8 cellular contexts compared by ENCODE assay signal in the genomic region with DNA sequence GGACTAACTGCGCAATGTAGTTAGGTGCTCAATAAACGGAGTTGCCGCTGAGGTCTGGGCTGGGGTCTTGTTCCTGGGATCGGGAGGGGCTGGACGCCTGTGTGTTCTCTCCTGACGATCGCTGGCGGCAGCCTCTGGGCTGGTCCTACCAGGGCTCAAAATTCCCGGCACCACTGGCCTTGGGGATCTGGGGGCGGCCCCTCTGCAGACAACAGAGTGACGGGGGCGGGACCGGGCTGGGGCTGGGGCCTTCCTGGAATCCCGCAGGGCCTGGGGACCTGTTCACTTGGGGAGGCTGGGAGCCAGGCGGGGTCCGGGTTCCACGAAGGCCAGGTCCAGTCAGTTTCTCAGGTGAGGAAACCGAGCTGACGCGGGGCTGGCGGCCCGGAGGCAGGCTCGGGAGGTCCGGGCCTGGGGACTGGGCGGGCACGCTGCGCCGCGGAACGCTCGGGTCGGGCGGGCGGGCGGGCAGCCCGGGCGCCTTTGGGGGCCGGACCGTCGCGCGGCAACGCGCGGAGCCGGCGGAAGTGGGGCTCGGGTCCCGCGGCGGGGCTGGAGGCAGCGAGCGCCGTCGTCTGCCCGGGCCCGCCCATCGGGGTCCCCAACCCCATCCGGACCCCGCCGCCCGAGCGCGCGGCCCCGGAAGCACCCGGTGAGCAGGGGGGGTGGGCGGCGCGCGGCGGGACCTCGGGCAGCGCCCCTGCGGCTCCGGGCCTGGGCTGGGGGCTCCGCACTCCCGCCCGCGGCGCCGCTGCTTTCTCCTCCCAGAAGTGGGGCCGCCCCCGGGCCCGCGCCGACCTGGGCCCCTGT. TPM values are rescaled to one million over a fixed set of nuclear protein-coding genes. Genes with fewer than 3 reads are reported as not detected.
A peak's percentile ranks its signal among the peaks of the same experiment; 100 is the strongest.
DNase-seq lines count a peak whose midpoint lies in the region; ATAC-seq and TF ChIP-seq lines count a peak whose summit lies in the region.

A gene (plus strand): TSS at position 524 of the 810 bp plus-strand sequence. CDS start 4,107 bp downstream, outside the sequence.

- DNase-seq in Peyer's patch (peak; percentile 66 to 81 (median 73)), fibroblast of peridontal ligament (ENCODE audit: extremely low read depth) (peak; percentile 50)
- peak; percentile 89 for DNase-seq in activated effector memory CD4-positive, alpha-beta T cell treated with anti-CD3 and anti-CD28 coated beads, Interleukin-2, amount 50 U/mL, for 16 hours
- DNase-seq in natural killer cell treated with Interleukin-12 subunit alpha and Interleukin-12 subunit beta and Interleukin-15 and Interleukin-18, amount 100 ng/mL, for 72 hours (ENCODE audit: low spot score) = peak; percentile 74

- TF ChIP-seq POLR2A in Peyer's patch (IDR thresholded peaks at IDR 0.05) = no peak

- ATAC-seq in HG02623 (IDR thresholded peaks at IDR 0.05; ENCODE audit: unreplicated experiment) = peak; percentile 57
- ATAC-seq in natural killer cell treated with Interleukin-12 subunit alpha and Interleukin-12 subunit beta and Interleukin-15 and Interleukin-18, amount 100 ng/mL, for 72 hours = peak; percentile 86 to 90
- no peak for ATAC-seq in HG03378 (IDR thresholded peaks at IDR 0.05; ENCODE audit: unreplicated experiment)

- peak within 1 kb of the TSS; percentile 81 for H3K4me3 Mint-ChIP-seq in natural killer cell treated with Interleukin-12 subunit alpha and Interleukin-12 subunit beta and Interleukin-15 and Interleukin-18, amount 100 ng/mL, for 72 hours
- H3K4me3 Mint-ChIP-seq in stimulated activated naive CD8-positive, alpha-beta T cell treated with anti-CD3 and anti-CD28 coated beads, Interleukin-15, Interleukin-2, amounts not matched to agents 100 ng/mL and 50 ng/mL, for 24 hours = peak within 1 kb of the TSS; percentile 86

- no peaks in the 10 kb centered on the region for H3K27me3 ChIP-seq in Peyer's patch

- H3K27ac ChIP-seq in Peyer's patch = peak within 1 kb of the TSS; percentile 60 to 78 (median 76)

- H3K4me3 ChIP-seq in Peyer's patch = peak within 1 kb of the TSS; percentile 77 to 97 (median 90)

- no peaks in the 10 kb centered on the region for H3K9me3 Mint-ChIP-seq in natural killer cell treated with Interleukin-12 subunit alpha and Interleukin-12 subunit beta and Interleukin-15 and Interleukin-18, amount 100 ng/mL, for 72 hours
- H3K9me3 Mint-ChIP-seq in stimulated activated naive CD8-positive, alpha-beta T cell treated with anti-CD3 and anti-CD28 coated beads, Interleukin-15, Interleukin-2, amounts not matched to agents 100 ng/mL and 50 ng/mL, for 24 hours = no peaks in the 10 kb centered on the region

- H3K4me1 Mint-ChIP-seq in natural killer cell treated with Interleukin-12 subunit alpha and Interleukin-12 subunit beta and Interleukin-15 and Interleukin-18, amount 100 ng/mL, for 72 hours (ENCODE audit: low read depth in 2 of 2) = peaks cover 21 to 22% of the 10 kb centered on the region in 2 donors
- H3K4me1 Mint-ChIP-seq in stimulated activated naive CD8-positive, alpha-beta T cell treated with anti-CD3 and anti-CD28 coated beads, Interleukin-15, Interleukin-2, amounts not matched to agents 100 ng/mL and 50 ng/mL, for 24 hours (ENCODE audit: low read depth) = peaks cover 29% of the 10 kb centered on the region

- peak within 1 kb of the TSS; percentile 85 for H3K9ac ChIP-seq in ES-I3 (ENCODE audit: low read depth, low read length)

- TF ChIP-seq CTCF in Peyer's patch (IDR thresholded peaks at IDR 0.05) = no peak

- H3K36me3 ChIP-seq in ES-I3 (ENCODE audit: insufficient read depth, low read length) (no peaks in the 10 kb centered on the region), Peyer's patch (peaks cover 0 to 11% (median 0%) of the 10 kb centered on the region in 3 donors)

- H3K27ac Mint-ChIP-seq in natural killer cell treated with Interleukin-12 subunit alpha and Interleukin-12 subunit beta and Interleukin-15 and Interleukin-18, amount 100 ng/mL, for 72 hours = peak within 1 kb of the TSS; percentile 74 to 88
- H3K27ac Mint-ChIP-seq in stimulated activated naive CD8-positive, alpha-beta T cell treated with anti-CD3 and anti-CD28 coated beads, Interleukin-15, Interleukin-2, amounts not matched to agents 100 ng/mL and 50 ng/mL, for 24 hours = peak within 1 kb of the TSS; percentile 90

- H3K9me3 ChIP-seq in ES-I3 (ENCODE audit: control insufficient read depth, insufficient read depth, low read length) (no peaks in the 10 kb centered on the region), Peyer's patch (no peaks in the 10 kb centered on the region)

- H3K27me3 Mint-ChIP-seq in natural killer cell treated with Interleukin-12 subunit alpha and Interleukin-12 subunit beta and Interleukin-15 and Interleukin-18, amount 100 ng/mL, for 72 hours = no peaks in the 10 kb centered on the region
- H3K27me3 Mint-ChIP-seq in stimulated activated naive CD8-positive, alpha-beta T cell treated with anti-CD3 and anti-CD28 coated beads, Interleukin-15, Interleukin-2, amounts not matched to agents 100 ng/mL and 50 ng/mL, for 24 hours = no peaks in the 10 kb centered on the region

- H3K4me1 ChIP-seq in ES-I3 (ENCODE audit: insufficient read depth, low read length) (peaks cover 10% of the 10 kb centered on the region), Peyer's patch (peaks cover 7 to 49% (median 28%) of the 10 kb centered on the region in 4 donors)

- no peaks in the 10 kb centered on the region for H3K36me3 Mint-ChIP-seq in natural killer cell treated with Interleukin-12 subunit alpha and Interleukin-12 subunit beta and Interleukin-15 and Interleukin-18, amount 100 ng/mL, for 72 hours
- no peaks in the 10 kb centered on the region for H3K36me3 Mint-ChIP-seq in stimulated activated naive CD8-positive, alpha-beta T cell treated with anti-CD3 and anti-CD28 coated beads, Interleukin-15, Interleukin-2, amounts not matched to agents 100 ng/mL and 50 ng/mL, for 24 hours (ENCODE audit: low read depth)

RNA-seq across cellular contexts. Expression of the gene that starts here (rescaled TPM):
- total RNA-seq in Peyer's patch = 10 to 100 TPM; 33.1 to 65.6 (median 55.2) TPM
- 10 to 100 TPM; 27.6 to 60.9 TPM for total RNA-seq in natural killer cell treated with Interleukin-12 subunit alpha and Interleukin-12 subunit beta and Interleukin-15 and Interleukin-18, amount 100 ng/mL, for 72 hours
